ENCODE assay signal across 11 cellular contexts in genomic region chr12:124496584-124496983, GRCh38.
A peak's percentile ranks its signal among the peaks of the same experiment; 100 is the strongest.
DNase-seq lines count a peak whose midpoint lies in the region; ATAC-seq and TF ChIP-seq lines count a peak whose summit lies in the region.
"Had no signal": no experiment of that assay in that cellular context is flagged by ENCODE, and none has a peak within 500 bp of the region (broad histone marks: within the 10 kb centered on the region; RNA-seq: fewer than 3 reads in every experiment).

No MANE protein-coding gene starts in this region.

- H3K4me1 Mint-ChIP-seq in activated CD4-positive, alpha-beta T cell treated with anti-CD3 and anti-CD28 coated beads for 36 hours = peaks cover 59% of the 10 kb centered on the region
- peaks cover 23% of the 10 kb centered on the region for H3K4me1 Mint-ChIP-seq in activated T-helper 2 cell treated with anti-CD3 and anti-CD28 coated beads, Interferon-gamma antibody, Interleukin-2, Interleukin-4, amounts not matched to agents 10 μg/mL and 5 μg/mL and 100 μg/mL, durations not matched to agents 14 hours and 24 hours and 36 hours (ENCODE audit: low read depth)

- H3K27me3 Mint-ChIP-seq in activated CD4-positive, alpha-beta T cell treated with anti-CD3 and anti-CD28 coated beads for 36 hours = no peaks in the 10 kb centered on the region
- H3K27me3 Mint-ChIP-seq in activated T-helper 2 cell treated with anti-CD3 and anti-CD28 coated beads, Interferon-gamma antibody, Interleukin-2, Interleukin-4, amounts not matched to agents 10 μg/mL and 5 μg/mL and 100 μg/mL, durations not matched to agents 14 hours and 24 hours and 36 hours (ENCODE audit: low read depth) = no peaks in the 10 kb centered on the region

- no peak for ATAC-seq in activated CD4-positive, alpha-beta T cell treated with anti-CD3 and anti-CD28 coated beads for 36 hours
- ATAC-seq in HG02588 (IDR thresholded peaks at IDR 0.05; ENCODE audit: unreplicated experiment) = no peak
- ATAC-seq: left colon had no signal

- in situ Hi-C loops in mammary epithelial cell (cut with MboI; ENCODE audit: low sequenced_read_pairs in 2 of 2) = no loop called here

- DNase-seq in activated CD4-positive, alpha-beta T cell treated with anti-CD3 and anti-CD28 coated beads for 36 hours = peak; percentile 49
- no peak for DNase-seq in activated CD4-positive, alpha-beta T cell treated with anti-CD3 and anti-CD28 coated beads for 4 hours
- DNase-seq in HK-2 (ENCODE audit: unreplicated experiment) (peak; percentile 20), mammary epithelial cell (no peak), sigmoid colon (no peak), RKO (ENCODE audit: low spot score) (no peak)
- no peak for DNase-seq in activated T-helper 2 cell treated with anti-CD3 and anti-CD28 coated beads, Interferon-gamma antibody, Interleukin-2, Interleukin-4, amounts not matched to agents 10 μg/mL and 5 μg/mL and 100 μg/mL, durations not matched to agents 14 hours and 24 hours and 36 hours (ENCODE audit: low spot score)
- DNase-seq: activated effector memory CD4-positive, alpha-beta T cell treated with Interleukin-2 at 50 U/mL for 16 hours; left colon; NCI-H446 treated with DMSO at 0.1 percent for 48 hours had no signal

- peaks cover 8% of the 10 kb centered on the region for H3K36me3 Mint-ChIP-seq in activated CD4-positive, alpha-beta T cell treated with anti-CD3 and anti-CD28 coated beads for 36 hours (ENCODE audit: low read depth)
- H3K36me3 Mint-ChIP-seq in activated T-helper 2 cell treated with anti-CD3 and anti-CD28 coated beads, Interferon-gamma antibody, Interleukin-2, Interleukin-4, amounts not matched to agents 10 μg/mL and 5 μg/mL and 100 μg/mL, durations not matched to agents 14 hours and 24 hours and 36 hours (ENCODE audit: low read depth) = peaks cover 6% of the 10 kb centered on the region

- no peaks in the 10 kb centered on the region for H3K9me3 Mint-ChIP-seq in activated CD4-positive, alpha-beta T cell treated with anti-CD3 and anti-CD28 coated beads for 36 hours (ENCODE audit: low read depth)
- no peaks in the 10 kb centered on the region for H3K9me3 Mint-ChIP-seq in activated T-helper 2 cell treated with anti-CD3 and anti-CD28 coated beads, Interferon-gamma antibody, Interleukin-2, Interleukin-4, amounts not matched to agents 10 μg/mL and 5 μg/mL and 100 μg/mL, durations not matched to agents 14 hours and 24 hours and 36 hours

- H3K4me2 ChIP-seq in mammary epithelial cell (ENCODE audit: insufficient read depth, low read depth, low read length) = peak overlapping the region; percentile 54

- peak overlapping the region; percentile 37 for H3K27ac ChIP-seq in mammary epithelial cell (ENCODE audit: insufficient read depth, low read depth, low read length)
- peak overlapping the region; percentile 67 to 81 (median 75) for H3K27ac ChIP-seq in sigmoid colon

- no peak for TF ChIP-seq POLR2A in sigmoid colon (IDR thresholded peaks at IDR 0.05)

- dilution Hi-C loops in mammary epithelial cell (cut with HindIII; ENCODE audit: low sequenced_read_pairs) = loop anchor here (5.0 to 10.0 kb wide), 4 partner anchors 54 to 241 kb away; no protein-coding TSS in a partner anchor

- no peak overlapping the region for H3K9ac ChIP-seq in mammary epithelial cell (ENCODE audit: insufficient read depth, low read length)

- no peak overlapping the region for H2AFZ ChIP-seq in mammary epithelial cell (ENCODE audit: low read depth, low read length)

- H3K36me3 ChIP-seq in mammary epithelial cell (ENCODE audit: insufficient read depth, low read length) (peaks cover 6% of the 10 kb centered on the region), sigmoid colon (peaks cover 0 to 25% (median 7%) of the 10 kb centered on the region in 4 donors)

- intact Hi-C loops in activated CD4-positive, alpha-beta T cell treated with anti-CD3 and anti-CD28 coated beads for 36 hours (cut with DNase I, micrococcal nuclease) = no loop called here
- intact Hi-C loops in mammary epithelial cell (cut with micrococcal nuclease) = loop anchor here (2.0 kb wide), 1 partner anchor 16 kb away; no protein-coding TSS in a partner anchor
- intact Hi-C loops in sigmoid colon (cut with DNase I) = no loop called here
- intact Hi-C loops in activated T-helper 2 cell treated with anti-CD3 and anti-CD28 coated beads, Interferon-gamma antibody, Interleukin-2, Interleukin-4, amounts not matched to agents 10 μg/mL and 5 μg/mL and 100 μg/mL, durations not matched to agents 14 hours and 24 hours and 36 hours (cut with micrococcal nuclease) = no loop called here

- BruUV-seq in mammary epithelial cell (replicated peaks; lab: Mats Ljungman, UMichigan) = no TSS peak

- CTCF ChIA-PET in activated CD4-positive, alpha-beta T cell treated with anti-CD3 and anti-CD28 coated beads for 36 hours (lab: Charles Lee) = interaction anchor here (0.7 kb wide), 1 partner anchor 15 kb away, joined by 3 read pairs; no protein-coding TSS in a partner anchor
- CTCF ChIA-PET in mammary epithelial cell (lab: Charles Lee; ENCODE audit: low non-redundant PET) = no interaction called here

- H3K79me2 ChIP-seq in mammary epithelial cell (ENCODE audit: insufficient read depth, low read length) = peaks cover 100% of the 10 kb centered on the region

- WGBS in mammary epithelial cell (ENCODE audit: low coverage, missing lambda C conversion rate) = 0% methylated on average over 1 of the region's 3 CpGs
- WGBS in sigmoid colon, 2 donors = 81 to 86% methylated on average over 3 of the region's 3 CpGs

- no peaks in the 10 kb centered on the region for H4K20me1 ChIP-seq in mammary epithelial cell (ENCODE audit: insufficient read depth, low read length)

- H3K9me3 ChIP-seq in mammary epithelial cell (replicated peaks; ENCODE audit: insufficient read depth, low read length) = no peaks in the 10 kb centered on the region
- H3K9me3 ChIP-seq in sigmoid colon = no peaks in the 10 kb centered on the region

- POLR2A ChIA-PET in activated CD4-positive, alpha-beta T cell treated with anti-CD3 and anti-CD28 coated beads for 36 hours (lab: Charles Lee) = no interaction called here

- TF ChIP-seq CTCF in mammary epithelial cell (conservative IDR thresholded peaks at IDR 0.05 in 1 of 2, IDR thresholded peaks at IDR 0.05 in 1 of 2; ENCODE audit: extremely low read depth in 1 of 2, insufficient read depth in 1 of 2, low read depth in 1 of 2, low read length in 2 of 2) (no peak), sigmoid colon (IDR thresholded peaks at IDR 0.05) (no peak)

- peaks cover 57% of the 10 kb centered on the region for H3K4me1 ChIP-seq in mammary epithelial cell (ENCODE audit: insufficient read depth, low read length)
- peaks cover 0 to 79% (median 64%) of the 10 kb centered on the region in 4 donors for H3K4me1 ChIP-seq in sigmoid colon

- H3K27me3 ChIP-seq in mammary epithelial cell (ENCODE audit: insufficient read depth, low read length) (no peaks in the 10 kb centered on the region), sigmoid colon (no peaks in the 10 kb centered on the region)

- TF ChIP-seq EP300 in sigmoid colon (IDR thresholded peaks at IDR 0.05) = no peak

- H3K27ac Mint-ChIP-seq in activated CD4-positive, alpha-beta T cell treated with anti-CD3 and anti-CD28 coated beads for 36 hours = no peak overlapping the region
- no peak overlapping the region for H3K27ac Mint-ChIP-seq in activated T-helper 2 cell treated with anti-CD3 and anti-CD28 coated beads, Interferon-gamma antibody, Interleukin-2, Interleukin-4, amounts not matched to agents 10 μg/mL and 5 μg/mL and 100 μg/mL, durations not matched to agents 14 hours and 24 hours and 36 hours

- H3K4me3 ChIP-seq in mammary epithelial cell (replicated peaks in 1 of 3; ENCODE audit: insufficient read depth in 1 of 3, low read depth in 2 of 3, low read length in 3 of 3) (no peak overlapping the region), sigmoid colon (no peak overlapping the region)

- no peak overlapping the region for H3K4me3 Mint-ChIP-seq in activated CD4-positive, alpha-beta T cell treated with anti-CD3 and anti-CD28 coated beads for 36 hours
- H3K4me3 Mint-ChIP-seq in activated T-helper 2 cell treated with anti-CD3 and anti-CD28 coated beads, Interferon-gamma antibody, Interleukin-2, Interleukin-4, amounts not matched to agents 10 μg/mL and 5 μg/mL and 100 μg/mL, durations not matched to agents 14 hours and 24 hours and 36 hours (ENCODE audit: low read depth) = no peak overlapping the region

Comparison
In these comparisons a context has a peak if more than half of its experiments do, and no peak if none do; other contexts are left out.
1. DNase-seq: peak in activated CD4-positive, alpha-beta T cell treated with anti-CD3 and anti-CD28 coated beads for 36 hours (single experiment) and HK-2 (single experiment); none in activated CD4-positive, alpha-beta T cell treated with anti-CD3 and anti-CD28 coated beads for 4 hours (0 of 2), mammary epithelial cell (single experiment), sigmoid colon (single experiment), RKO (single experiment) and activated T-helper 2 cell treated with anti-CD3 and anti-CD28 coated beads, Interferon-gamma antibody, Interleukin-2, Interleukin-4, amounts not matched to agents 10 μg/mL and 5 μg/mL and 100 μg/mL, durations not matched to agents 14 hours and 24 hours and 36 hours (single experiment).